16 cellular contexts compared by ENCODE assay signal in genomic region chr7:428896-429827, GRCh38.
DNase-seq lines count a peak whose midpoint lies in the region; ATAC-seq, FAIRE-seq and TF ChIP-seq lines count a peak whose summit lies in the region.
"Had no signal": no experiment of that assay in that cellular context is flagged by ENCODE, and none has a peak within 500 bp of the region (broad histone marks: within the 10 kb centered on the region; RNA-seq: fewer than 3 reads in every experiment).

No MANE protein-coding gene starts in this region.

- H4K8ac ChIP-seq in H1 (ENCODE audit: extremely low read depth, insufficient read depth, low read length) = no peak overlapping the region; the same call in 1 of the 2 replicates
- peak overlapping the region; percentile 23 for H4K8ac ChIP-seq in neuronal stem cell (ENCODE audit: low read depth, low read length)

- ATAC-seq in Right ventricle myocardium superior (ENCODE audit: poor library complexity) = no peak
- ATAC-seq: GM23338 had no signal

- intact Hi-C loops in Right ventricle myocardium superior (cut with DNase I) (no loop called here), Caco-2 (cut with micrococcal nuclease; ENCODE audit: unreplicated experiment) (no loop called here)

- H3K4me3 ChIP-seq in right atrium auricular region (no peak overlapping the region), Caco-2 (ENCODE audit: low read depth, low read length) (no peak overlapping the region), H1 (ENCODE audit: extremely low read depth in 1 of 4, insufficient read depth in 2 of 4, low read depth in 3 of 4, low read length in 4 of 4) (no peak overlapping the region), neuronal stem cell (ENCODE audit: low read length in 2 of 2) (no peak overlapping the region), small intestine (ENCODE audit: low read depth in 1 of 2, low read length in 2 of 2) (no peak overlapping the region)
- H3K4me3 ChIP-seq: BLaER1, GM23338 had no signal

- H2BK5ac ChIP-seq in H1 (ENCODE audit: low read depth, low read length) = no peak overlapping the region
- H2BK5ac ChIP-seq in neuronal stem cell (ENCODE audit: low read length) = no peak overlapping the region

- H3K9me3 Mint-ChIP-seq in Caco-2 (ENCODE audit: unreplicated experiment) = peaks cover 11% of the 10 kb centered on the region
- H3K9me3 Mint-ChIP-seq in activated CD4-positive, alpha-beta T cell treated with anti-CD3 and anti-CD28 coated beads, Interleukin-2, amount 10 ng/mL, durations not matched to agents 7 days and 5 days = no peaks in the 10 kb centered on the region
- H3K9me3 Mint-ChIP-seq: CD4-positive, alpha-beta memory T cell had no signal

- H3K18ac ChIP-seq in H1 (ENCODE audit: extremely low read depth, low read length) (no peak overlapping the region), neuronal stem cell (ENCODE audit: low read length) (peak overlapping the region; percentile 83)

- no peaks in the 10 kb centered on the region for H4K20me1 ChIP-seq in H1 (replicated peaks in 1 of 2; ENCODE audit: control insufficient read depth in 1 of 2, insufficient read depth in 2 of 2, low read length in 2 of 2)
- H4K20me1 ChIP-seq: BLaER1 had no signal

- H3K27ac ChIP-seq in right atrium auricular region (no peak overlapping the region), H1 (ENCODE audit: low read depth, low read length) (no peak overlapping the region), neuronal stem cell (replicated peaks; ENCODE audit: low read length) (no peak overlapping the region), small intestine (ENCODE audit: low read depth in 1 of 2, low read length in 1 of 2) (no peak overlapping the region)
- H3K27ac ChIP-seq: BLaER1 had no signal

- TF ChIP-seq CTCF in right atrium auricular region (IDR thresholded peaks at IDR 0.05) (no peak), Caco-2 (IDR thresholded peaks at IDR 0.05; ENCODE audit: insufficient read depth in 1 of 2, low read depth in 1 of 2, low read length in 1 of 2, severe bottlenecking in 1 of 2, unreplicated experiment in 1 of 2) (no peak), H1 (IDR thresholded peaks at IDR 0.05; ENCODE audit: control extremely low read depth in 1 of 3, insufficient read depth in 1 of 3, low read depth in 1 of 3, low read length in 3 of 3) (no peak)

- H3K36me3 ChIP-seq in right atrium auricular region (no peaks in the 10 kb centered on the region), Caco-2 (ENCODE audit: control insufficient read depth, insufficient read depth, low read length) (no peaks in the 10 kb centered on the region), H1 (ENCODE audit: control insufficient read depth in 2 of 4, insufficient read depth in 4 of 4, low read length in 3 of 4) (no peaks in the 10 kb centered on the region), neuronal stem cell (replicated peaks in 1 of 2; ENCODE audit: control insufficient read depth in 2 of 2, insufficient read depth in 2 of 2, low read length in 2 of 2) (no peaks in the 10 kb centered on the region), small intestine (ENCODE audit: control insufficient read depth in 2 of 2, insufficient read depth in 2 of 2, low read length in 2 of 2) (no peaks in the 10 kb centered on the region)
- H3K36me3 ChIP-seq: BLaER1 had no signal

- no peak overlapping the region for H3K56ac ChIP-seq in H1 (replicated peaks; ENCODE audit: insufficient read length, low read depth, low read length)

- no TSS peak for BruUV-seq in Caco-2 (replicated peaks; lab: Mats Ljungman, UMichigan)

- H2BK12ac ChIP-seq in H1 (ENCODE audit: low read depth, low read length) (peak overlapping the region; percentile 23; the same call in 1 of the 2 replicates), neuronal stem cell (ENCODE audit: low read length) (peak overlapping the region; percentile 93)

- no peak overlapping the region for H2BK15ac ChIP-seq in H1 (ENCODE audit: low read length)
- H2BK15ac ChIP-seq in neuronal stem cell (ENCODE audit: low read length) = peak overlapping the region; percentile 74

- POLR2A ChIA-PET in Caco-2 (lab: Charles Lee) (no interaction called here), H1 (lab: Charles Lee; ENCODE audit: partially characterized antibody) (interaction anchor here (0.7 to 1.2 kb wide), 2 partner anchors 16 to 89 kb away, joined by 3 to 4 read pairs; no protein-coding TSS in a partner anchor)
- POLR2A ChIA-PET in activated CD4-positive, alpha-beta T cell treated with anti-CD3 and anti-CD28 coated beads, Interleukin-2, amount 10 ng/mL, durations not matched to agents 7 days and 5 days (lab: Charles Lee) = no interaction called here

- H3K27me3 ChIP-seq in right atrium auricular region = no peaks in the 10 kb centered on the region
- H3K27me3 ChIP-seq in Caco-2 (replicated peaks; ENCODE audit: control insufficient read depth, insufficient read depth, low read length) = no peaks in the 10 kb centered on the region
- H3K27me3 ChIP-seq in H1 (replicated peaks in 1 of 4; ENCODE audit: control insufficient read depth in 3 of 4, extremely low read depth in 1 of 4, insufficient read depth in 3 of 4, low read length in 3 of 4) = no peaks in the 10 kb centered on the region
- H3K27me3 ChIP-seq in neuronal stem cell (ENCODE audit: control insufficient read depth in 3 of 3, insufficient read depth in 3 of 3, low read depth in 1 of 3, low read length in 3 of 3) = no peaks in the 10 kb centered on the region
- no peaks in the 10 kb centered on the region for H3K27me3 ChIP-seq in small intestine (ENCODE audit: control insufficient read depth in 2 of 2, insufficient read depth in 2 of 2, low read length in 2 of 2)
- H3K27me3 ChIP-seq: BLaER1 had no signal

- H4K91ac ChIP-seq in H1 (replicated peaks; ENCODE audit: insufficient read length, low read length) (no peak overlapping the region), neuronal stem cell (ENCODE audit: low read depth, low read length, poor library complexity) (no peak overlapping the region)

- H3K4me1 ChIP-seq in right atrium auricular region (peaks cover 0 to 17% of the 10 kb centered on the region in 2 donors), Caco-2 (peaks cover 30% of the 10 kb centered on the region), H1 (replicated peaks in 1 of 4; ENCODE audit: control insufficient read depth in 3 of 4, insufficient read depth in 4 of 4, low read length in 3 of 4) (peaks cover 0 to 6% (median 3%) of the 10 kb centered on the region in 4 experiments; a peak in 3 of 7 replicates), neuronal stem cell (ENCODE audit: control insufficient read depth in 2 of 2, insufficient read depth in 1 of 2, low read depth in 1 of 2, low read length in 2 of 2) (peaks cover 0 to 8% of the 10 kb centered on the region in 2 donors), small intestine (ENCODE audit: control insufficient read depth in 2 of 2, insufficient read depth in 1 of 2, low read depth in 1 of 2, low read length in 1 of 2) (no peaks in the 10 kb centered on the region)

- H2BK120ac ChIP-seq in H1 (replicated peaks; ENCODE audit: low read depth, low read length) (no peak overlapping the region), neuronal stem cell (ENCODE audit: low read depth, low read length) (no peak overlapping the region)

- H3K79me2 ChIP-seq in H1 (ENCODE audit: control insufficient read depth in 1 of 2, insufficient read depth in 2 of 2, low read length in 2 of 2) = no peaks in the 10 kb centered on the region

- DNase-seq in Right ventricle myocardium superior = peak; percentile 29
- no peak for DNase-seq in right atrium auricular region (ENCODE audit: low spot score)
- no peak for DNase-seq in Caco-2
- DNase-seq in H1 (ENCODE audit: low read depth in 1 of 2, low spot score in 2 of 2) = no peak
- no peak for DNase-seq in neuronal stem cell (ENCODE audit: low spot score)
- DNase-seq in activated CD4-positive, alpha-beta T cell treated with anti-CD3 and anti-CD28 coated beads, Interleukin-2, amount 10 ng/mL, durations not matched to agents 7 days and 5 days = no peak
- DNase-seq in small intestine = no peak
- DNase-seq: 8988T; Calu3; CD4-positive, alpha-beta memory T cell; DMS79 treated with DMSO at 0.1 percent for 48 hours; GF-D8; H7 had no signal

- H3K27me3 Mint-ChIP-seq in Caco-2 (ENCODE audit: insufficient read depth, unreplicated experiment) = no peaks in the 10 kb centered on the region
- no peaks in the 10 kb centered on the region for H3K27me3 Mint-ChIP-seq in activated CD4-positive, alpha-beta T cell treated with anti-CD3 and anti-CD28 coated beads, Interleukin-2, amount 10 ng/mL, durations not matched to agents 7 days and 5 days
- H3K27me3 Mint-ChIP-seq: CD4-positive, alpha-beta memory T cell had no signal

- TF ChIP-seq POLR2A in H1 (IDR thresholded peaks at IDR 0.05; ENCODE audit: control extremely low read depth in 1 of 2, low read depth in 2 of 2, low read length in 2 of 2) = no peak

- H3K79me1 ChIP-seq in H1 (ENCODE audit: low read depth, low read length) (no peaks in the 10 kb centered on the region), neuronal stem cell (ENCODE audit: low read depth, low read length) (no peaks in the 10 kb centered on the region)

- H3K9ac ChIP-seq in H1 (replicated peaks in 1 of 4; ENCODE audit: extremely low read depth in 1 of 4, low read depth in 3 of 4, low read length in 3 of 4) = no peak overlapping the region
- H3K9ac ChIP-seq in neuronal stem cell (ENCODE audit: low read depth, low read length, poor library complexity) = no peak overlapping the region
- H3K9ac ChIP-seq: BLaER1 had no signal

- H3K23ac ChIP-seq in H1 (ENCODE audit: insufficient read length) = no peak overlapping the region
- H3K23ac ChIP-seq in neuronal stem cell (ENCODE audit: low read depth, low read length, poor library complexity) = peak overlapping the region; percentile 59

- H3K14ac ChIP-seq in H1 (ENCODE audit: insufficient read length) = no peak overlapping the region
- H3K14ac ChIP-seq in neuronal stem cell (ENCODE audit: low read length) = peak overlapping the region; percentile 63

- H3K27ac Mint-ChIP-seq in Caco-2 (ENCODE audit: unreplicated experiment) = peak overlapping the region; percentile 19
- H3K27ac Mint-ChIP-seq in activated CD4-positive, alpha-beta T cell treated with anti-CD3 and anti-CD28 coated beads, Interleukin-2, amount 10 ng/mL, durations not matched to agents 7 days and 5 days = no peak overlapping the region
- H3K27ac Mint-ChIP-seq: CD4-positive, alpha-beta memory T cell; GM23338 had no signal

- H3K9me3 ChIP-seq in right atrium auricular region (no peaks in the 10 kb centered on the region), Caco-2 (no peaks in the 10 kb centered on the region; the same call in 1 of the 2 replicates), H1 (ENCODE audit: insufficient read depth in 2 of 2, low read depth in 1 of 2, low read length in 1 of 2) (no peaks in the 10 kb centered on the region), neuronal stem cell (replicated peaks in 1 of 2; ENCODE audit: control insufficient read depth in 2 of 2, insufficient read depth in 1 of 2, low read depth in 1 of 2, low read length in 2 of 2) (peaks cover 0 to 6% of the 10 kb centered on the region in 2 donors), small intestine (ENCODE audit: control insufficient read depth, low read depth) (no peaks in the 10 kb centered on the region)
- H3K9me3 ChIP-seq: BLaER1 had no signal

- H2AK5ac ChIP-seq in H1 (ENCODE audit: low read depth, low read length) (no peak overlapping the region), neuronal stem cell (ENCODE audit: low read depth, low read length) (peak overlapping the region; percentile 96)

- TF ChIP-seq RAD21 in H1 (IDR thresholded peaks at IDR 0.05 in 1 of 2, conservative IDR thresholded peaks at IDR 0.05 in 1 of 2; ENCODE audit: low read depth in 2 of 2, low read length in 2 of 2) = no peak

- no peak for TF ChIP-seq EP300 in H1 (IDR thresholded peaks at IDR 0.05; ENCODE audit: borderline replicate concordance in 1 of 2, low read depth in 2 of 2, low read length in 2 of 2)

- 91% methylated on average over 47 of the region's 49 CpGs; no CpG with 5 or more reads in 1 of the 2 experiments for WGBS in H1 (ENCODE audit: extremely low coverage in 1 of 2, insufficient coverage in 1 of 2, insufficient read length in 1 of 2, insufficient replicate concordance in 2 of 2, low coverage in 1 of 2, low lambda C conversion rate in 2 of 2, missing lambda C conversion rate in 1 of 2), 2 experiments
- WGBS in neuronal stem cell (ENCODE audit: extremely low coverage in 2 of 2, insufficient read length in 2 of 2, insufficient replicate concordance in 1 of 2), 2 donors = no CpG with 5 or more reads among the region's 49 CpGs
- 69 to 87% (median 78%) methylated on average over 49 of the region's 49 CpGs for WGBS in small intestine, 3 donors

- H3K4me1 Mint-ChIP-seq in Caco-2 (ENCODE audit: low read depth, unreplicated experiment) = no peaks in the 10 kb centered on the region
- H3K4me1 Mint-ChIP-seq in activated CD4-positive, alpha-beta T cell treated with anti-CD3 and anti-CD28 coated beads, Interleukin-2, amount 10 ng/mL, durations not matched to agents 7 days and 5 days = no peaks in the 10 kb centered on the region
- H3K4me1 Mint-ChIP-seq: CD14-positive monocyte; CD4-positive, alpha-beta memory T cell had no signal

- no peak overlapping the region for H2BK20ac ChIP-seq in H1 (ENCODE audit: low read length)

- H4K5ac ChIP-seq in H1 (ENCODE audit: insufficient read length, low read depth, low read length) = no peak overlapping the region

- H3K4me3 Mint-ChIP-seq in Caco-2 (ENCODE audit: unreplicated experiment) = no peak overlapping the region
- no peak overlapping the region for H3K4me3 Mint-ChIP-seq in activated CD4-positive, alpha-beta T cell treated with anti-CD3 and anti-CD28 coated beads, Interleukin-2, amount 10 ng/mL, durations not matched to agents 7 days and 5 days
- H3K4me3 Mint-ChIP-seq: CD14-positive monocyte; CD4-positive, alpha-beta memory T cell; GM23338 had no signal

- no peak for FAIRE-seq in H1 (lab: Jason Lieb, UNC)
- FAIRE-seq in small intestine (lab: Jason Lieb, UNC) = no peak

- H3K4ac ChIP-seq in H1 (replicated peaks; ENCODE audit: insufficient read length, low read depth, low read length) (no peak overlapping the region), neuronal stem cell (ENCODE audit: low read length) (no peak overlapping the region)

- no peak overlapping the region for H3K4me2 ChIP-seq in H1 (ENCODE audit: insufficient read depth in 1 of 2, low read depth in 2 of 2, low read length in 2 of 2)
- H3K4me2 ChIP-seq in neuronal stem cell (ENCODE audit: insufficient read depth, low read length, poor library complexity, severe bottlenecking) = no peak overlapping the region
- H3K4me2 ChIP-seq: BLaER1, GM23338 had no signal

- H3K23me2 ChIP-seq in H1 (ENCODE audit: low read depth, low read length) = no peaks in the 10 kb centered on the region

- CTCF ChIA-PET in Caco-2 (lab: Charles Lee) = interaction anchor here (0.8 kb wide), 1 partner anchor 107 kb away, joined by 3 read pairs; no protein-coding TSS in a partner anchor
- CTCF ChIA-PET in H1 (lab: Charles Lee; ENCODE audit: partially characterized antibody) = interaction anchor here (0.6 kb wide), 1 partner anchor 23 kb away, joined by 3 read pairs; no protein-coding TSS in a partner anchor
- CTCF ChIA-PET in activated CD4-positive, alpha-beta T cell treated with anti-CD3 and anti-CD28 coated beads, Interleukin-2, amount 10 ng/mL, durations not matched to agents 7 days and 5 days (lab: Charles Lee) = no interaction called here

- no peaks in the 10 kb centered on the region for H3K36me3 Mint-ChIP-seq in Caco-2 (ENCODE audit: insufficient read depth, unreplicated experiment)
- no peaks in the 10 kb centered on the region for H3K36me3 Mint-ChIP-seq in activated CD4-positive, alpha-beta T cell treated with anti-CD3 and anti-CD28 coated beads, Interleukin-2, amount 10 ng/mL, durations not matched to agents 7 days and 5 days (ENCODE audit: low read depth)
- H3K36me3 Mint-ChIP-seq: CD14-positive monocyte; CD4-positive, alpha-beta memory T cell had no signal

- H2AFZ ChIP-seq in H1 (ENCODE audit: low read length) (no peak overlapping the region; the same call in 1 of the 2 replicates), neuronal stem cell (ENCODE audit: low read length) (no peak overlapping the region)
- H2AFZ ChIP-seq: GM23338 had no signal
